ENCODE assay signal across 1 cellular context in genomic region chr16:48081656-48082055, GRCh38.
TF ChIP-seq lines count a peak whose summit lies in the region.

No MANE protein-coding gene starts in this region.

TF ChIP-seq in HepG2, 621 proteins besides CTCF, POLR2A, EP300 and RAD21:
- TF ChIP-seq ZNF407 (CRISPR knock-in tag; IDR thresholded peaks at IDR 0.05; ENCODE audit: not compliant biosample characterization): no peak
- peak; percentile 47; the same call in 1 of the 2 replicates for TF ChIP-seq CEBPB (IDR thresholded peaks at IDR 0.05; ENCODE audit: borderline replicate concordance, low read depth, low read length)
- TF ChIP-seq, protein P1, sequence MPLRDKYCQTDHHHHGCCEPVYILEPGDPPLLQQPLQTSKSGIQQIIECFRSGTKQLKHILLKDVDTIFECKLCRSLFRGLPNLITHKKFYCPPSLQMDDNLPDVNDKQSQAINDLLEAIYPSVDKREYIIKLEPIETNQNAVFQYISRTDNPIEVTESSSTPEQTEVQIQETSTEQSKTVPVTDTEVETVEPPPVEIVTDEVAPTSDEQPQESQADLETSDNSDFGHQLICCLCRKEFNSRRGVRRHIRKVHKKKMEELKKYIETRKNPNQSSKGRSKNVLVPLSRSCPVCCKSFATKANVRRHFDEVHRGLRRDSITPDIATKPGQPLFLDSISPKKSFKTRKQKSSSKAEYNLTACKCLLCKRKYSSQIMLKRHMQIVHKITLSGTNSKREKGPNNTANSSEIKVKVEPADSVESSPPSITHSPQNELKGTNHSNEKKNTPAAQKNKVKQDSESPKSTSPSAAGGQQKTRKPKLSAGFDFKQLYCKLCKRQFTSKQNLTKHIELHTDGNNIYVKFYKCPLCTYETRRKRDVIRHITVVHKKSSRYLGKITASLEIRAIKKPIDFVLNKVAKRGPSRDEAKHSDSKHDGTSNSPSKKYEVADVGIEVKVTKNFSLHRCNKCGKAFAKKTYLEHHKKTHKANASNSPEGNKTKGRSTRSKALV (CRISPR knock-in tag; IDR thresholded peaks at IDR 0.05): no peak
